In the genomic region with DNA sequence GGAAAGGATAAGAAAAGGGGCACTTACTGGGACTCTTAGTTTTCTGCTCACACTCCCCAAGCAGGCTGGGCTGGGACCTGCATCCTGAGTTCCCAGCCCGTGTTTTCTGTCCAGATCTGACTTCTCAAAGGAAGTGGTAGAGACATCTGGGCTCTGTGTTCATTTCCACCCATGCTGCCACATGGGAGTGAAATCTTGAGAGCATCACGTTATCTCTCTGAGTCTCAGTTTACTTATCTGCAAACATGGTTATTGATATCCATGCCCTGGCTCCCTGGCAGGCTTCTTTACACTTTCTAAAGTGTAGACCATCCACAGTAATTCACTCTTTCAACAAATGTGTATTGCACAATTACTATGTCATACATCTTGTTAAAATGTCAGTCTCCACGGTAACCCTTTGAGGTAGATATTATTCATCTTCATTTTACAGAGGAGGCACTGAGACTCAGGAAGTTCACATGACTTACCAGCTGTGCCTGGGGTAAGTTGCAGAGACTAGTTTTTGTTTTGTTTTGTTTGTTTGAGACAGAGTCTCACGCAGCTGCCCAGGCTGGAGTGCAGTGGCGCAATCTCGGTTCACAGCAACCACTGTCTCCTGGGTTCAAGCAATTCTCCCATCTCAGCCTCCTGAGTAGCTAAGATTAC, we compare ENCODE assay signal across 8 cellular contexts. TPM values are rescaled to one million over a fixed set of nuclear protein-coding genes. Genes with fewer than 3 reads are reported as not detected.
A peak's percentile ranks its signal among the peaks of the same experiment; 100 is the strongest.
DNase-seq lines count a peak whose midpoint lies in the region; ATAC-seq, FAIRE-seq and TF ChIP-seq lines count a peak whose summit lies in the region.

No MANE protein-coding gene starts in this region.

- FAIRE-seq in keratinocyte (lab: Jason Lieb, UNC), result peak; percentile 64
- no peak for FAIRE-seq in urothelium cell line (lab: Jason Lieb, UNC)

- H3K9me3 Mint-ChIP-seq in activated CD8-positive, alpha-beta memory T cell treated with anti-CD3 and anti-CD28 coated beads, Interleukin-2, amount 10 ng/mL, durations not matched to agents 7 days and 5 days (ENCODE audit: low read depth), result no peaks in the 10 kb centered on the region
- no peaks in the 10 kb centered on the region for H3K9me3 Mint-ChIP-seq in activated T-cell treated with anti-CD3 and anti-CD28 coated beads, Interleukin-2, amount 50 U/mL, for 4 hours

- H2AFZ ChIP-seq in keratinocyte (ENCODE audit: control insufficient read depth, low read length), result no peak overlapping the region

- DNase-seq in activated CD8-positive, alpha-beta memory T cell treated with anti-CD3 and anti-CD28 coated beads, Interleukin-2, amount 10 ng/mL, durations not matched to agents 7 days and 5 days, result peak; percentile 77
- DNase-seq in activated CD8-positive, alpha-beta memory T cell treated with anti-CD3 and anti-CD28 coated beads for 24 hours, result no peak
- peak; percentile 79 for DNase-seq in NAMALWA (ENCODE audit: low spot score)
- DNase-seq in activated T-cell treated with anti-CD3 and anti-CD28 coated beads, Interleukin-2, amount 50 U/mL, for 4 hours, result peak; percentile 32
- DNase-seq in keratinocyte (ENCODE audit: low read depth, low spot score), result peak; percentile 69
- no peak for DNase-seq in urothelium cell line (ENCODE audit: low spot score)

- no peak for TF ChIP-seq CTCF in keratinocyte (optimal IDR thresholded peaks at IDR 0.05 in 1 of 3, IDR thresholded peaks at IDR 0.05 in 1 of 3, conservative IDR thresholded peaks at IDR 0.05 in 1 of 3; ENCODE audit: extremely low read depth in 1 of 3, insufficient read depth in 2 of 3, low read length in 3 of 3)

- H3K27me3 Mint-ChIP-seq in activated CD8-positive, alpha-beta memory T cell treated with anti-CD3 and anti-CD28 coated beads, Interleukin-2, amount 10 ng/mL, durations not matched to agents 7 days and 5 days, result no peaks in the 10 kb centered on the region
- no peaks in the 10 kb centered on the region for H3K27me3 Mint-ChIP-seq in activated T-cell treated with anti-CD3 and anti-CD28 coated beads, Interleukin-2, amount 50 U/mL, for 4 hours (ENCODE audit: low read depth)

- no peaks in the 10 kb centered on the region for H3K36me3 ChIP-seq in keratinocyte (ENCODE audit: control insufficient read depth in 2 of 2, extremely low read depth in 1 of 2, insufficient read depth in 2 of 2, low read length in 2 of 2)

- no peaks in the 10 kb centered on the region for H3K9me3 ChIP-seq in keratinocyte (ENCODE audit: control insufficient read depth, low read depth, low read length)

- H3K4me1 Mint-ChIP-seq in activated CD8-positive, alpha-beta memory T cell treated with anti-CD3 and anti-CD28 coated beads, Interleukin-2, amount 10 ng/mL, durations not matched to agents 7 days and 5 days, result peaks cover 35% of the 10 kb centered on the region
- peaks cover 39% of the 10 kb centered on the region for H3K4me1 Mint-ChIP-seq in activated T-cell treated with anti-CD3 and anti-CD28 coated beads, Interleukin-2, amount 50 U/mL, for 4 hours (ENCODE audit: low read depth)

- no peaks in the 10 kb centered on the region for H3K9me1 ChIP-seq in keratinocyte (ENCODE audit: control insufficient read depth, extremely low read depth, insufficient read depth, low read length)

- peak overlapping the region; percentile 52 for H3K4me2 ChIP-seq in keratinocyte (ENCODE audit: control insufficient read depth, extremely low read depth, insufficient read depth, low read depth, low read length)

- dilution Hi-C loops in keratinocyte (cut with MboI; ENCODE audit: extremely low pct_ligation_motif_present, low sequenced_read_pairs), result no loop called here

- peak overlapping the region; percentile 97 for H3K27ac Mint-ChIP-seq in activated CD8-positive, alpha-beta memory T cell treated with anti-CD3 and anti-CD28 coated beads, Interleukin-2, amount 10 ng/mL, durations not matched to agents 7 days and 5 days

- H3K9ac ChIP-seq in keratinocyte (ENCODE audit: control insufficient read depth, extremely low read depth, insufficient read depth, low read length), result peak overlapping the region; percentile 67

- H3K36me3 Mint-ChIP-seq in activated CD8-positive, alpha-beta memory T cell treated with anti-CD3 and anti-CD28 coated beads, Interleukin-2, amount 10 ng/mL, durations not matched to agents 7 days and 5 days, result peaks cover 3% of the 10 kb centered on the region
- H3K36me3 Mint-ChIP-seq in activated T-cell treated with anti-CD3 and anti-CD28 coated beads, Interleukin-2, amount 50 U/mL, for 4 hours (ENCODE audit: insufficient read depth), result no peaks in the 10 kb centered on the region

- CTCF ChIA-PET in activated CD8-positive, alpha-beta memory T cell treated with anti-CD3 and anti-CD28 coated beads, Interleukin-2, amount 10 ng/mL, durations not matched to agents 7 days and 5 days (lab: Charles Lee), result interaction anchor here (0.9 to 3.9 kb wide), 3 partner anchors 10 to 91 kb away, joined by 3 to 19 read pairs (median 5); partner anchors contain the start of gene ZNF764

- H4K20me1 ChIP-seq in keratinocyte (ENCODE audit: control insufficient read depth, extremely low read depth, insufficient read depth, low read length), result no peaks in the 10 kb centered on the region

- H3K79me2 ChIP-seq in keratinocyte (ENCODE audit: control insufficient read depth, insufficient read depth, low read length), result no peaks in the 10 kb centered on the region

- peaks cover 24% of the 10 kb centered on the region for H3K4me1 ChIP-seq in keratinocyte (ENCODE audit: control insufficient read depth, extremely low read depth, insufficient read depth, low read length)

- peak overlapping the region; percentile 67 for H3K4me3 Mint-ChIP-seq in activated CD8-positive, alpha-beta memory T cell treated with anti-CD3 and anti-CD28 coated beads, Interleukin-2, amount 10 ng/mL, durations not matched to agents 7 days and 5 days
- H3K4me3 Mint-ChIP-seq in activated T-cell treated with anti-CD3 and anti-CD28 coated beads, Interleukin-2, amount 50 U/mL, for 4 hours, result peak overlapping the region; percentile 70

- peak overlapping the region; percentile 91 for H3K27ac ChIP-seq in keratinocyte (ENCODE audit: control insufficient read depth, insufficient read depth, low read length)

- ATAC-seq in activated CD8-positive, alpha-beta memory T cell treated with anti-CD3 and anti-CD28 coated beads, Interleukin-2, amount 10 ng/mL, durations not matched to agents 7 days and 5 days, result peak; percentile 41
- peak; percentile 36 to 47 for ATAC-seq in activated T-cell treated with anti-CD3 and anti-CD28 coated beads, Interleukin-2, amount 50 U/mL, for 4 hours
- no peak for ATAC-seq in GM18519 (IDR thresholded peaks at IDR 0.05; ENCODE audit: low FRiP score, unreplicated experiment)
- no peak for ATAC-seq in HG03457 (IDR thresholded peaks at IDR 0.05; ENCODE audit: unreplicated experiment)

- H3K4me3 ChIP-seq in keratinocyte (ENCODE audit: control insufficient read depth in 2 of 3, extremely low read depth in 1 of 3, insufficient read depth in 2 of 3, low read depth in 1 of 3, low read length in 3 of 3), result no peak overlapping the region

- no peaks in the 10 kb centered on the region for H3K27me3 ChIP-seq in keratinocyte (ENCODE audit: control insufficient read depth, extremely low read depth, insufficient read depth, low read length)

RNA-seq across cellular contexts. Expression of gene ZNF688, which starts 3.4 kb away (rescaled TPM):
- 10 to 100 TPM; 14.5 to 14.7 TPM for total RNA-seq in activated CD8-positive, alpha-beta memory T cell treated with anti-CD3 and anti-CD28 coated beads, Interleukin-2, amount 10 ng/mL, durations not matched to agents 7 days and 5 days
- total RNA-seq in activated T-cell treated with anti-CD3 and anti-CD28 coated beads, Interleukin-2, amount 50 U/mL, for 4 hours, result 1 to 10 TPM; 5.6 to 8.1 (median 7.4) TPM
- polyA plus RNA-seq in keratinocyte, result 3.8 to 4.9 TPM (median 4.3 TPM) in 3 replicates
- polyA plus RNA-seq in keratinocyte (2011; ENCODE audit: low read depth), result 4.8 TPM
- polyA plus RNA-seq in keratinocyte (2011; cell fraction: cytosol; rRNA removed), result 1.9 and 5.0 TPM in 2 replicates
- polyA plus RNA-seq in keratinocyte (2011; cell fraction: nucleus; rRNA removed), result 8.3 and 8.5 TPM in 2 replicates
- polyA plus RNA-seq in keratinocyte (2012; ENCODE audit: low replicate concordance), result 6.4 TPM in 2 replicates
- polyA minus RNA-seq in keratinocyte, result 0.35 to 2.5 TPM (median 1.4 TPM) in 3 replicates
- 3.1 TPM for polyA minus RNA-seq in keratinocyte (2011; cell fraction: cytosol; rRNA and poly(A)+ RNA removed)
- polyA minus RNA-seq in keratinocyte (2011; cell fraction: nucleus; rRNA and poly(A)+ RNA removed), result 2.6 and 3.1 TPM in 2 replicates

RNA-seq across cellular contexts. Expression of gene ZNF764, which starts 9.9 kb away (rescaled TPM):
- 10 to 100 TPM; 14.0 to 15.6 TPM for total RNA-seq in activated CD8-positive, alpha-beta memory T cell treated with anti-CD3 and anti-CD28 coated beads, Interleukin-2, amount 10 ng/mL, durations not matched to agents 7 days and 5 days
- 10 to 100 TPM; 21.2 to 23.4 (median 22.5) TPM for total RNA-seq in activated T-cell treated with anti-CD3 and anti-CD28 coated beads, Interleukin-2, amount 50 U/mL, for 4 hours
- 1.6 to 2.3 TPM (median 1.6 TPM) in 3 replicates for polyA plus RNA-seq in keratinocyte
- polyA plus RNA-seq in keratinocyte (2011; ENCODE audit: low read depth), result 0.31 TPM
- polyA plus RNA-seq in keratinocyte (2011; cell fraction: cytosol; rRNA removed), result 1.3 and 1.5 TPM in 2 replicates
- 2.9 and 4.0 TPM in 2 replicates for polyA plus RNA-seq in keratinocyte (2011; cell fraction: nucleus; rRNA removed)
- polyA plus RNA-seq in keratinocyte (2012; ENCODE audit: low replicate concordance), result 1.7 and 2.8 TPM in 2 replicates
- 0.86 to 1.3 TPM (median 1.2 TPM) in 3 replicates for polyA minus RNA-seq in keratinocyte
- polyA minus RNA-seq in keratinocyte (2011; cell fraction: cytosol; rRNA and poly(A)+ RNA removed), result 3.3 TPM
- polyA minus RNA-seq in keratinocyte (2011; cell fraction: nucleus; rRNA and poly(A)+ RNA removed), result 3.0 and 3.3 TPM in 2 replicates

RNA-seq across cellular contexts. Expression of gene ZNF785, which starts 17.4 kb away (rescaled TPM):
- 10 to 100 TPM; 18.9 to 21.2 TPM for total RNA-seq in activated CD8-positive, alpha-beta memory T cell treated with anti-CD3 and anti-CD28 coated beads, Interleukin-2, amount 10 ng/mL, durations not matched to agents 7 days and 5 days
- total RNA-seq in activated T-cell treated with anti-CD3 and anti-CD28 coated beads, Interleukin-2, amount 50 U/mL, for 4 hours, result 1 to 10 TPM; 4.7 to 9.5 (median 6.8) TPM
- 3.4 to 4.6 TPM (median 4.1 TPM) in 3 replicates for polyA plus RNA-seq in keratinocyte
- 2.4 TPM for polyA plus RNA-seq in keratinocyte (2011; ENCODE audit: low read depth)
- 1.6 and 2.4 TPM in 2 replicates for polyA plus RNA-seq in keratinocyte (2011; cell fraction: cytosol; rRNA removed)
- polyA plus RNA-seq in keratinocyte (2011; cell fraction: nucleus; rRNA removed), result 12.7 and 13.0 TPM in 2 replicates
- polyA plus RNA-seq in keratinocyte (2012; ENCODE audit: low replicate concordance), result 4.0 and 5.0 TPM in 2 replicates
- 2.4 to 5.2 TPM (median 3.0 TPM) in 3 replicates for polyA minus RNA-seq in keratinocyte
- polyA minus RNA-seq in keratinocyte (2011; cell fraction: cytosol; rRNA and poly(A)+ RNA removed), result 4.8 TPM
- polyA minus RNA-seq in keratinocyte (2011; cell fraction: nucleus; rRNA and poly(A)+ RNA removed), result 3.8 and 5.4 TPM in 2 replicates

RNA-seq across cellular contexts. Expression of gene ZNF747, which starts 33.5 kb away (rescaled TPM):
- total RNA-seq in activated CD8-positive, alpha-beta memory T cell treated with anti-CD3 and anti-CD28 coated beads, Interleukin-2, amount 10 ng/mL, durations not matched to agents 7 days and 5 days, result 10 to 100 TPM; 11.3 to 13.2 TPM
- total RNA-seq in activated T-cell treated with anti-CD3 and anti-CD28 coated beads, Interleukin-2, amount 50 U/mL, for 4 hours, result 10 to 100 TPM; 14.2 to 15.4 (median 15.2) TPM
- 2.2 to 4.3 TPM (median 2.7 TPM) in 3 replicates for polyA plus RNA-seq in keratinocyte
- 0.42 TPM for polyA plus RNA-seq in keratinocyte (2011; ENCODE audit: low read depth)
- polyA plus RNA-seq in keratinocyte (2011; cell fraction: cytosol; rRNA removed), result 3.3 and 3.4 TPM in 2 replicates
- polyA plus RNA-seq in keratinocyte (2011; cell fraction: nucleus; rRNA removed), result 3.2 and 4.3 TPM in 2 replicates
- polyA plus RNA-seq in keratinocyte (2012; ENCODE audit: low replicate concordance), result 1.4 and 2.8 TPM in 2 replicates
- polyA minus RNA-seq in keratinocyte, result 1.4 to 2.5 TPM (median 1.8 TPM) in 3 replicates
- polyA minus RNA-seq in keratinocyte (2011; cell fraction: cytosol; rRNA and poly(A)+ RNA removed), result 2.9 TPM
- 1.6 and 2.0 TPM in 2 replicates for polyA minus RNA-seq in keratinocyte (2011; cell fraction: nucleus; rRNA and poly(A)+ RNA removed)

RNA-seq across cellular contexts. Expression of gene ZNF768, which starts 41.7 kb away (rescaled TPM):
- total RNA-seq in activated CD8-positive, alpha-beta memory T cell treated with anti-CD3 and anti-CD28 coated beads, Interleukin-2, amount 10 ng/mL, durations not matched to agents 7 days and 5 days, result 10 to 100 TPM in 1 of 2 experiments, 1 to 10 TPM in 1; 6.2 to 10.3 TPM
- 10 to 100 TPM in 2 of 3 donors, 1 to 10 TPM in 1; 9.1 to 10.7 (median 10.5) TPM for total RNA-seq in activated T-cell treated with anti-CD3 and anti-CD28 coated beads, Interleukin-2, amount 50 U/mL, for 4 hours
- 10.9 to 16.6 TPM (median 13.7 TPM) in 3 replicates for polyA plus RNA-seq in keratinocyte
- 4.4 TPM for polyA plus RNA-seq in keratinocyte (2011; ENCODE audit: low read depth)
- polyA plus RNA-seq in keratinocyte (2011; cell fraction: cytosol; rRNA removed), result 12.5 and 22.1 TPM in 2 replicates
- polyA plus RNA-seq in keratinocyte (2011; cell fraction: nucleus; rRNA removed), result 21.7 and 32.7 TPM in 2 replicates
- 17.2 and 19.4 TPM in 2 replicates for polyA plus RNA-seq in keratinocyte (2012; ENCODE audit: low replicate concordance)
- 6.5 to 10.8 TPM (median 9.9 TPM) in 3 replicates for polyA minus RNA-seq in keratinocyte
- 26.9 TPM for polyA minus RNA-seq in keratinocyte (2011; cell fraction: cytosol; rRNA and poly(A)+ RNA removed)
- polyA minus RNA-seq in keratinocyte (2011; cell fraction: nucleus; rRNA and poly(A)+ RNA removed), result 10.2 and 10.3 TPM in 2 replicates

Comparison
In these comparisons a context has a peak if more than half of its experiments do, and no peak if none do; other contexts are left out.
1. DNase-seq: peak in activated CD8-positive, alpha-beta memory T cell treated with anti-CD3 and anti-CD28 coated beads, Interleukin-2, amount 10 ng/mL, durations not matched to agents 7 days and 5 days (single experiment), NAMALWA (single experiment), activated T-cell treated with anti-CD3 and anti-CD28 coated beads, Interleukin-2, amount 50 U/mL, for 4 hours (single experiment) and keratinocyte (single experiment); none in activated CD8-positive, alpha-beta memory T cell treated with anti-CD3 and anti-CD28 coated beads for 24 hours (single experiment) and urothelium cell line (single experiment).
2. ATAC-seq: peak in activated CD8-positive, alpha-beta memory T cell treated with anti-CD3 and anti-CD28 coated beads, Interleukin-2, amount 10 ng/mL, durations not matched to agents 7 days and 5 days (single experiment) and activated T-cell treated with anti-CD3 and anti-CD28 coated beads, Interleukin-2, amount 50 U/mL, for 4 hours (2 of 2); none in GM18519 (single experiment) and HG03457 (single experiment).